In the genomic region with DNA sequence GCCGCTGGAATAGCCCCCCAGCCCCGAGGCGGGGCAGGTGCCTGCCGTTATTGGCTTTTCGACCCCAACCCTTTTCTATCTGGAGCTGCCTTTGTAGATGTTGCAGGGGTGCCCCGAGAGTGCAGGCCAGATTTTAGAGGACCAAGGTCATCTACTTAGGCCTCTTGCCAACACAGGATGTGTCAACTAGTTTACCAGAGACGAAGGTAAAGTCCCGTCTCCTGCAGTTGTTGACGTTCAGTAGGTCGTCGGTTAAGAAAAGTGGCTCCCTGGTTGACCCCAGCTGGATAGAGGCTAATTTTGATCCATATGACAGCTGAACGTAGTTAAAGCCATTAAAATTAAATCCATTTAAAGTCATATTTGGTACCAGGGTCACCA, we compare ENCODE assay signal across 8 cellular contexts. TPM values are rescaled to one million over a fixed set of nuclear protein-coding genes. Genes with fewer than 3 reads are reported as not detected.
DNase-seq lines count a peak whose midpoint lies in the region; ATAC-seq and TF ChIP-seq lines count a peak whose summit lies in the region.

No MANE protein-coding gene starts in this region.

- H3K4me3 ChIP-seq in Caco-2 (ENCODE audit: low read depth, low read length) (peak overlapping the region; percentile 97), HUES64 (ENCODE audit: low read length) (peak overlapping the region; percentile 87), astrocyte of the cerebellum (ENCODE audit: low read depth, low read length) (peak overlapping the region; percentile 89)

- H3K27ac Mint-ChIP-seq in Caco-2 (ENCODE audit: unreplicated experiment) (peak overlapping the region; percentile 93), immature natural killer cell (peak overlapping the region; percentile 81 to 92 (median 89))
- peak overlapping the region; percentile 87 for H3K27ac Mint-ChIP-seq in stimulated activated naive CD8-positive, alpha-beta T cell treated with anti-CD3 and anti-CD28 coated beads, Interleukin-15, Interleukin-2, amounts not matched to agents 100 ng/mL and 50 ng/mL, for 24 hours

- H3K9me3 Mint-ChIP-seq in Caco-2 (ENCODE audit: unreplicated experiment) (no peaks in the 10 kb centered on the region), immature natural killer cell (no peaks in the 10 kb centered on the region)
- H3K9me3 Mint-ChIP-seq in stimulated activated naive CD8-positive, alpha-beta T cell treated with anti-CD3 and anti-CD28 coated beads, Interleukin-15, Interleukin-2, amounts not matched to agents 100 ng/mL and 50 ng/mL, for 24 hours, result no peaks in the 10 kb centered on the region

- no peaks in the 10 kb centered on the region for H3K36me3 ChIP-seq in Caco-2 (ENCODE audit: control insufficient read depth, insufficient read depth, low read length)
- no peaks in the 10 kb centered on the region for H3K36me3 ChIP-seq in HUES64 (ENCODE audit: insufficient read depth, low read length)

- WGBS in HUES64, result 14% methylated on average over 12 of the region's 12 CpGs

- H3K27me3 Mint-ChIP-seq in Caco-2 (ENCODE audit: insufficient read depth, unreplicated experiment) (no peaks in the 10 kb centered on the region), immature natural killer cell (ENCODE audit: low read depth in 3 of 3) (peaks cover 0 to 1% (median 0%) of the 10 kb centered on the region in 3 donors)
- H3K27me3 Mint-ChIP-seq in stimulated activated naive CD8-positive, alpha-beta T cell treated with anti-CD3 and anti-CD28 coated beads, Interleukin-15, Interleukin-2, amounts not matched to agents 100 ng/mL and 50 ng/mL, for 24 hours, result no peaks in the 10 kb centered on the region

- TSS peak; percentile 80 for BruUV-seq in Caco-2 (replicated peaks; lab: Mats Ljungman, UMichigan)

- CTCF ChIA-PET in Caco-2 (lab: Charles Lee), result no interaction called here

- in situ Hi-C loops in astrocyte of the cerebellum (cut with HindIII; ENCODE audit: low sequenced_read_pairs), result loop anchor here (25.0 kb wide), 1 partner anchor 477 kb away; a partner anchor contains a TSS

- intact Hi-C loops in Caco-2 (cut with micrococcal nuclease; ENCODE audit: unreplicated experiment), result loop anchor here (5.0 kb wide), 2 partner anchors 87 to 482 kb away; no protein-coding TSS in a partner anchor

- H3K27me3 ChIP-seq in Caco-2 (replicated peaks; ENCODE audit: control insufficient read depth, insufficient read depth, low read length) (no peaks in the 10 kb centered on the region), HUES64 (ENCODE audit: insufficient read depth, low read length) (no peaks in the 10 kb centered on the region)

- H3K36me3 Mint-ChIP-seq in Caco-2 (ENCODE audit: insufficient read depth, unreplicated experiment), result peaks cover 5% of the 10 kb centered on the region
- H3K36me3 Mint-ChIP-seq in immature natural killer cell, result peaks cover 0 to 2% (median 0%) of the 10 kb centered on the region in 3 donors
- peaks cover 17% of the 10 kb centered on the region for H3K36me3 Mint-ChIP-seq in stimulated activated naive CD8-positive, alpha-beta T cell treated with anti-CD3 and anti-CD28 coated beads, Interleukin-15, Interleukin-2, amounts not matched to agents 100 ng/mL and 50 ng/mL, for 24 hours (ENCODE audit: low read depth)

- peak overlapping the region; percentile 92 for H3K9ac ChIP-seq in HUES64 (ENCODE audit: low read depth, low read length)

- DNase-seq in Caco-2 (no peak), astrocyte of the cerebellum (ENCODE audit: low read depth) (no peak), immature natural killer cell (no peak)
- no peak for DNase-seq in activated CD4-positive, CD25-positive, alpha-beta regulatory T cell (lab: John Stamatoyannopoulos, UW)
- DNase-seq in effector CD4-positive, alpha-beta T cell, result no peak

- H3K9me3 ChIP-seq in Caco-2, result no peaks in the 10 kb centered on the region
- no peaks in the 10 kb centered on the region for H3K9me3 ChIP-seq in HUES64 (ENCODE audit: insufficient read depth, low read depth, low read length)

- peak; percentile 6 for ATAC-seq in GM19452 (IDR thresholded peaks at IDR 0.05; ENCODE audit: unreplicated experiment)

- TF ChIP-seq CTCF in Caco-2 (IDR thresholded peaks at IDR 0.05; ENCODE audit: insufficient read depth in 1 of 2, low read depth in 1 of 2, low read length in 1 of 2, severe bottlenecking in 1 of 2, unreplicated experiment in 1 of 2) (no peak), astrocyte of the cerebellum (IDR thresholded peaks at IDR 0.05; ENCODE audit: low read depth, low read length, missing control alignments) (no peak)

- peak overlapping the region; percentile 98 for H3K27ac ChIP-seq in HUES64 (ENCODE audit: low read depth, low read length)

- H3K4me3 Mint-ChIP-seq in Caco-2 (ENCODE audit: unreplicated experiment) (peak overlapping the region; percentile 95), immature natural killer cell (peak overlapping the region; percentile 84 to 96 (median 89))
- H3K4me3 Mint-ChIP-seq in stimulated activated naive CD8-positive, alpha-beta T cell treated with anti-CD3 and anti-CD28 coated beads, Interleukin-15, Interleukin-2, amounts not matched to agents 100 ng/mL and 50 ng/mL, for 24 hours, result peak overlapping the region; percentile 85

- H3K4me1 Mint-ChIP-seq in Caco-2 (ENCODE audit: low read depth, unreplicated experiment), result peaks cover 14% of the 10 kb centered on the region
- H3K4me1 Mint-ChIP-seq in immature natural killer cell, result peaks cover 39 to 42% of the 10 kb centered on the region in 2 donors
- H3K4me1 Mint-ChIP-seq in stimulated activated naive CD8-positive, alpha-beta T cell treated with anti-CD3 and anti-CD28 coated beads, Interleukin-15, Interleukin-2, amounts not matched to agents 100 ng/mL and 50 ng/mL, for 24 hours (ENCODE audit: low read depth), result peaks cover 29% of the 10 kb centered on the region

- POLR2A ChIA-PET in Caco-2 (lab: Charles Lee), result interaction anchor here (0.6 kb wide), 1 partner anchor 23 kb away, joined by 4 read pairs; no protein-coding TSS in a partner anchor

- H3K4me1 ChIP-seq in Caco-2, result peaks cover 14% of the 10 kb centered on the region
- H3K4me1 ChIP-seq in HUES64 (ENCODE audit: insufficient read depth, low read length), result peaks cover 17% of the 10 kb centered on the region

RNA-seq across cellular contexts. Expression of a gene that starts 0.6 kb away (rescaled TPM):
- 125 and 131 TPM in 2 replicates for total RNA-seq in Caco-2 (2022)
- 53.5 TPM for polyA plus RNA-seq in HUES64 (2013, experiment 1 of 2)
- polyA plus RNA-seq in HUES64 (2013, experiment 2 of 2), result 50.7 TPM
- polyA plus RNA-seq in immature natural killer cell, result 100 to 1,000 TPM in 1 of 3 donors, 10 to 100 TPM in 2; 79.3 to 133 (median 84.1) TPM
